Comparison of ENCODE assay signal across 8 cellular contexts in the genomic region with DNA sequence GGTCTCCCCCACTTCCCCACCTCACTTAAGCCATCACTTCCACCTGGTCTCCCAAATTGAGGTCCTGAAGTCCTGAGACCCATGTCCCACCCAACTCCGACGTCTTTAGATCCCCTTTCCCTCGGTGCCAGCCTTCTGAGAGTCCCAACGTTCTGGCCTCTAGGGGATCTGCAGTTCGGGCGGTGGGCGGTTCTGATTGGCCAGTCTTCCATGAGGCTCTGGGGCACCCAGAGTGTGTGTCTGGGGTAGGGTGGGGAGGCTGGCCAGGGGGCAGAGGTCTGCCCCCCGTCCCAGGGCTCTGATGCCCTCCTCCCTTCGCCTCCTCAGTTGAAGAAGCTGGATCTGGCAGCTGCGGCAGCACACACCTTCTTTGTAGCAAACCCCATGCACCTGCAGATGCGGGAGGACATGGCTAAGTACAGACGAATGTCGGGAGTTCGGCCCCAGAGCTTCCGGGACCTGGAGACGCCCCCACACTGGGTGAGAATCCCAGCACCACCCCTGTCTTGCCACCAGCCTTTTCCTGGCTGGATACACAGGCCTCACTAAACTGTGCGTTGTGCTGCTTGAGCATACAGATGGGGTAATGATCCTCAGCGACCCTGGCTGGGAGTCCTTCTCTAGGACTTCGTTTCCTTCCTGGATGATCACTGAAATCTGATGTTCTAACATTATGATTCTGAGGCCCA. TPM values are rescaled to one million over a fixed set of nuclear protein-coding genes. Genes with fewer than 3 reads are reported as not detected.
DNase-seq lines count a peak whose midpoint lies in the region; ATAC-seq and TF ChIP-seq lines count a peak whose summit lies in the region.

No MANE protein-coding gene starts in this region.

- H3K27me3 Mint-ChIP-seq in CD4-positive, alpha-beta T cell, result peaks cover 22% of the 10 kb centered on the region

- H3K36me3 ChIP-seq in MM.1S (replicated peaks; ENCODE audit: insufficient read depth, low read length), result no peaks in the 10 kb centered on the region
- H3K36me3 ChIP-seq in muscle layer of duodenum (ENCODE audit: control insufficient read depth in 1 of 2, insufficient read depth in 2 of 2, low read length in 2 of 2), result peaks cover 11 to 22% of the 10 kb centered on the region in 2 donors

- H3K4me1 Mint-ChIP-seq in CD4-positive, alpha-beta T cell (ENCODE audit: low read depth), result peaks cover 17% of the 10 kb centered on the region

- peak overlapping the region; percentile 99 for H3K4me2 ChIP-seq in MM.1S (ENCODE audit: low read depth, low read length)

- POLR2A ChIA-PET in CD4-positive, alpha-beta T cell (lab: Charles Lee), result interaction anchor here (0.8 to 8.0 kb wide), 17 partner anchors 9 to 295 kb away, joined by 3 to 57 read pairs (median 7); partner anchors contain the start of genes C12orf57, CD4, CDCA3 and COPS7A

- peak overlapping the region; percentile 91 for H3K4me3 Mint-ChIP-seq in CD4-positive, alpha-beta T cell

- no peak for ATAC-seq in CD4-positive, alpha-beta T cell (ENCODE audit: poor library complexity)

- H3K9ac ChIP-seq in MM.1S (ENCODE audit: low read length), result no peak overlapping the region

- H3K9me3 ChIP-seq in CD4-positive, alpha-beta T cell (ENCODE audit: control insufficient read depth, low read length), result no peaks in the 10 kb centered on the region
- H3K9me3 ChIP-seq in MM.1S (replicated peaks; ENCODE audit: insufficient read depth, low read length) (no peaks in the 10 kb centered on the region), muscle layer of duodenum (ENCODE audit: control insufficient read depth in 1 of 2, low read length in 2 of 2) (no peaks in the 10 kb centered on the region)

- H3K4me3 ChIP-seq in MM.1S (ENCODE audit: low read length) (no peak overlapping the region), muscle layer of duodenum (ENCODE audit: low read depth in 1 of 2, low read length in 2 of 2) (peak overlapping the region; percentile 74 to 89)

- intact Hi-C loops in CD4-positive, alpha-beta T cell (cut with DNase I, micrococcal nuclease), result loop anchor here in 1 of 2 experiments (5.0 kb wide), 2 partner anchors 42 to 267 kb away; partner anchors contain the start of gene CD4

- no peaks in the 10 kb centered on the region for H3K9me3 Mint-ChIP-seq in CD4-positive, alpha-beta T cell

- TF ChIP-seq CTCF in CD4-positive, alpha-beta T cell (IDR thresholded peaks at IDR 0.05), result no peak
- TF ChIP-seq CTCF in MM.1S (IDR thresholded peaks at IDR 0.05; ENCODE audit: low read length), result 0 out of 2 replicates have a peak, but pooled peaks have one; percentile 4

- no peaks in the 10 kb centered on the region for H3K9me2 ChIP-seq in MM.1S (replicated peaks; ENCODE audit: insufficient read depth, low read length)

- no peak for DNase-seq in CD4-positive, alpha-beta T cell
- DNase-seq in MM.1S (no peak), dedifferentiated amniotic fluid mesenchymal stem cell (ENCODE audit: extremely low spot score) (peak; percentile 49), NCI-H2171 (lab: John Stamatoyannopoulos, UW) (no peak), NCI-H128 (lab: John Stamatoyannopoulos, UW; ENCODE audit: unreplicated experiment) (no peak), NCI-H510A treated with DMSO at 0.1 percent for 48 hours (lab: John Stamatoyannopoulos, UW) (no peak)
- no peak for DNase-seq in activated CD4-positive, CD25-positive, alpha-beta regulatory T cell treated with anti-CD3 and anti-CD28 coated beads, Interleukin-2, amount 50 U/mL, for 72 hours

- CTCF ChIA-PET in CD4-positive, alpha-beta T cell (lab: Charles Lee), result interaction anchor here (1.0 to 2.7 kb wide), 6 partner anchors 19 to 76 kb away, joined by 3 to 10 read pairs (median 7); partner anchors contain the start of genes MLF2 and SPSB2

- H3K36me3 Mint-ChIP-seq in CD4-positive, alpha-beta T cell (ENCODE audit: low read depth), result no peaks in the 10 kb centered on the region

- H2AFZ ChIP-seq in MM.1S (ENCODE audit: low read length), result no peak overlapping the region

- H3K79me2 ChIP-seq in MM.1S (ENCODE audit: low read length), result no peaks in the 10 kb centered on the region

- H3K27ac ChIP-seq in CD4-positive, alpha-beta T cell (ENCODE audit: low read depth, low read length), result no peak overlapping the region
- H3K27ac ChIP-seq in MM.1S (ENCODE audit: low read length), result no peak overlapping the region
- peak overlapping the region; percentile 67 for H3K27ac ChIP-seq in muscle layer of duodenum (ENCODE audit: low read length)

- peaks cover 4% of the 10 kb centered on the region; the same call in 1 of the 2 replicates for H3K4me1 ChIP-seq in MM.1S (ENCODE audit: low read length)
- peaks cover 4 to 27% of the 10 kb centered on the region in 2 donors for H3K4me1 ChIP-seq in muscle layer of duodenum (ENCODE audit: control insufficient read depth in 1 of 2, insufficient read depth in 2 of 2, low read length in 2 of 2)

- H3K27me3 ChIP-seq in CD4-positive, alpha-beta T cell (ENCODE audit: control insufficient read depth, insufficient read depth, low read length), result peaks cover 19% of the 10 kb centered on the region
- H3K27me3 ChIP-seq in MM.1S (replicated peaks; ENCODE audit: insufficient read depth, low read length) (peaks cover 85% of the 10 kb centered on the region), muscle layer of duodenum (ENCODE audit: low read depth, low read length) (peaks cover 4% of the 10 kb centered on the region)

- H4K20me1 ChIP-seq in MM.1S (ENCODE audit: insufficient read depth, low read length), result no peaks in the 10 kb centered on the region

- no peaks in the 10 kb centered on the region for H3F3A ChIP-seq in MM.1S (ENCODE audit: insufficient read depth, low read length)

- H3K27ac Mint-ChIP-seq in CD4-positive, alpha-beta T cell, result peak overlapping the region; percentile 70

RNA-seq across cellular contexts. Expression of gene P3H3, which starts 1.5 kb away (rescaled TPM):
- total RNA-seq in CD4-positive, alpha-beta T cell, result 1 to 10 TPM; 2.5 to 4.1 TPM

RNA-seq across cellular contexts. Expression of gene GPR162, which starts 8.1 kb away (rescaled TPM):
- total RNA-seq in CD4-positive, alpha-beta T cell, result not detected

RNA-seq across cellular contexts. Expression of gene GNB3, which starts 11.0 kb away (rescaled TPM):
- total RNA-seq in CD4-positive, alpha-beta T cell, result under 1 TPM; 0.75 to 0.85 TPM

RNA-seq across cellular contexts. Expression of gene CDCA3, which starts 21.4 kb away (rescaled TPM):
- under 1 TPM; 0.80 to 0.89 TPM for total RNA-seq in CD4-positive, alpha-beta T cell

RNA-seq across cellular contexts. Expression of gene USP5, which starts 22.3 kb away (rescaled TPM):
- total RNA-seq in CD4-positive, alpha-beta T cell, result 10 to 100 TPM; 31.8 to 33.4 TPM
